In the genomic region with DNA sequence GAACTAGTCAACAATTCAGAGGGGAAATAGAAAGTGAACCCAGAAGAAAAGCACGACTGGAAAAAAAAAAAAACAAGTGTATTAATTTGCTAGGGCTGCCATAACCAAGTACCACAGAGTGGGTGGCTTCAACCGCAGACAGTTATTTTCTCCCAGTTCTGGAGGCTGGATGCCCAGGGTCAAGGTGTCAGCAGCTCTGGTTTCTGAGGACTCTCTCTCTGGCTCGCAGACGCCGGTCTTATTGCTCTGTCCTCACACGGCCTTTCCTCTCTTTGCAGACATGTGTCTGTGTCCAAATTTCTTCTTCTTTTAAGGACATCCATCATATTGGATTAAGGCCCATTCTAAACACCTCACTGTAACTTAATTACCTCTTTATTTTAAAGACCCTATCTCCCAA, we compare ENCODE assay signal across 17 cellular contexts.
DNase-seq lines count a peak whose midpoint lies in the region; TF ChIP-seq lines count a peak whose summit lies in the region.
"Had no signal": no experiment of that assay in that cellular context is flagged by ENCODE, and none has a peak within 500 bp of the region (broad histone marks: within the 10 kb centered on the region; RNA-seq: fewer than 3 reads in every experiment).

No MANE protein-coding gene starts in this region.

- CTCF ChIA-PET in HEK293 (lab: Yijun Ruan, JAX): no interaction called here

- peaks cover 2% of the 10 kb centered on the region for H3K4me1 Mint-ChIP-seq in osteocyte (ENCODE audit: unreplicated experiment)

- POLR2A ChIA-PET in HEK293 (lab: Yijun Ruan, JAX): no interaction called here

- no peaks in the 10 kb centered on the region for H3K4me1 ChIP-seq in HEK293 (ENCODE audit: control insufficient read depth, insufficient read depth, low read length)
- H3K4me1 ChIP-seq: A549, Caco-2 had no signal

- H3K4me3 ChIP-seq in HEK293 (ENCODE audit: low read depth, low read length): no peak overlapping the region
- H3K4me3 ChIP-seq: A549, GM23248 had no signal

- H3K27ac ChIP-seq in HEK293 (ENCODE audit: extremely low read depth, low read depth, low read length): no peak overlapping the region
- H3K27ac ChIP-seq: 22Rv1, A549, C4-2B, GM23248 had no signal

- H3K4me3 Mint-ChIP-seq in osteocyte (ENCODE audit: unreplicated experiment): no peak overlapping the region
- H3K4me3 Mint-ChIP-seq: CD4-positive, alpha-beta T cell; HFFc6 had no signal

- H3K27me3 Mint-ChIP-seq in osteocyte (ENCODE audit: unreplicated experiment): peaks cover 27% of the 10 kb centered on the region

- peaks cover 4% of the 10 kb centered on the region for H3K36me3 Mint-ChIP-seq in osteocyte (ENCODE audit: unreplicated experiment)

- H3K27ac Mint-ChIP-seq in osteocyte (ENCODE audit: unreplicated experiment): no peak overlapping the region
- H3K27ac Mint-ChIP-seq: CD4-positive, alpha-beta T cell; HFFc6 had no signal

- DNase-seq in NCI-H82 (lab: John Stamatoyannopoulos, UW) (peak; percentile 59), NCI-H82 treated with DMSO at 0.1 percent for 48 hours (lab: John Stamatoyannopoulos, UW; ENCODE audit: unreplicated experiment) (no peak), osteocyte (ENCODE audit: extremely low spot score, unreplicated experiment) (peak; percentile 44), ureter (ENCODE audit: low spot score) (peak; percentile 18), mucosa of gallbladder (ENCODE audit: low spot score) (no peak)
- DNase-seq in stimulated activated CD4-positive, alpha-beta T cell treated with anti-CD3 and anti-CD28 coated beads, Interleukin-4, amount 100 ng/mL, for 1 hour: no peak
- DNase-seq: AML-193; Caco-2; CD4-positive, alpha-beta T cell; GM23248; HCEC 1CT; HFFc6; IMR-90 had no signal

- H3K9me3 ChIP-seq in HEK293 (ENCODE audit: control insufficient read depth, insufficient read depth, low read depth, low read length): no peaks in the 10 kb centered on the region
- H3K9me3 ChIP-seq: A549 had no signal

- no peaks in the 10 kb centered on the region for H3K36me3 ChIP-seq in HEK293 (ENCODE audit: control insufficient read depth in 2 of 2, insufficient read depth in 1 of 2, low read length in 2 of 2)

- peaks cover 8% of the 10 kb centered on the region for H3K9me3 Mint-ChIP-seq in osteocyte (ENCODE audit: unreplicated experiment)
- H3K9me3 Mint-ChIP-seq: CD4-positive, alpha-beta T cell; HFFc6 had no signal

- no peak for TF ChIP-seq CTCF in HEK293 (tag by site-specific recombination; IDR thresholded peaks at IDR 0.05)
- no peak for TF ChIP-seq CTCF in osteocyte (IDR thresholded peaks at IDR 0.05)

TF ChIP-seq in HEK293, 187 proteins besides CTCF, POLR2A, EP300 and RAD21:
- TF ChIP-seq ZNF548 (tag by site-specific recombination; IDR thresholded peaks at IDR 0.05) (peak; percentile 72), ZNF449 (tag by site-specific recombination; IDR thresholded peaks at IDR 0.05) (no peak)

Comparison
In these comparisons a context has a peak if more than half of its experiments do, and no peak if none do; other contexts are left out.
1. DNase-seq: peak in NCI-H82 (single experiment), osteocyte (single experiment) and ureter (single experiment); none in NCI-H82 treated with DMSO at 0.1 percent for 48 hours (single experiment), mucosa of gallbladder (single experiment) and stimulated activated CD4-positive, alpha-beta T cell treated with anti-CD3 and anti-CD28 coated beads, Interleukin-4, amount 100 ng/mL, for 1 hour (single experiment).